Comparison of ENCODE assay signal across 17 cellular contexts in the genomic region with DNA sequence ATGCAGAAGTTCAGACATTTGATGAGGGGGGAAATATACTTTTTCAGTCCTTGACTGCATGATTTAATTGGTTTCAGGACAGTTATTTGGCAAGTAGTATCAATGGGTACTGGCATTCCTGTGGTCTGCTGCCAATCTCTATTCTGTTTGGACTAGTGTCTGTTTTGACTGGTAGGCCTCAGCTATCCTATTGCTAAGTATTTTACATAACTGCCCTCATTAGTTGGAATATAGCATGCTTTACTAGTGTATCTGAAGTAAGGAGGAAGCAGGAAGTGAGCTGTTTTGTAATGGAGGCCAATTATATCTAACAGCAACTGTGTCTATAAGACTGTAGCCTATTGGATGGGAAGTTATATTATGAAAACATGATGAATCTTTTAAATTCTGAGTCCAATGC.
DNase-seq lines count a peak whose midpoint lies in the region; ATAC-seq, FAIRE-seq and TF ChIP-seq lines count a peak whose summit lies in the region.
"Had no signal": no experiment of that assay in that cellular context is flagged by ENCODE, and none has a peak within 500 bp of the region (broad histone marks: within the 10 kb centered on the region; RNA-seq: fewer than 3 reads in every experiment).

No MANE protein-coding gene starts in this region.

- H3K36me3 ChIP-seq in A673 (ENCODE audit: insufficient read depth, low read length, poor library complexity, severe bottlenecking): no peaks in the 10 kb centered on the region
- no peaks in the 10 kb centered on the region for H3K36me3 ChIP-seq in SK-N-MC (ENCODE audit: insufficient read depth, low read length)
- H3K36me3 ChIP-seq: gastroesophageal sphincter, HAP-1 had no signal

- peak; percentile 55 for DNase-seq in A673 (ENCODE audit: low spot score)
- peak; percentile 6 for DNase-seq in HFF-Myc (ENCODE audit: extremely low read depth, low read depth)
- DNase-seq in SK-N-MC (ENCODE audit: low read depth, low spot score): no peak
- DNase-seq in fibroblast of gingiva (ENCODE audit: low read depth): peak; percentile 56
- DNase-seq in ureter (ENCODE audit: low spot score): no peak
- DNase-seq in GM12892 (ENCODE audit: insufficient read length): no peak
- DNase-seq: activated B cell treated with CpG ODN at 0.5 μM for 24 hours; effector CD8-positive, alpha-beta T cell; GDM1; naive thymus-derived CD8-positive, alpha-beta T cell; NCI-H1417 treated with DMSO at 0.1 percent for 48 hours; T-helper 1 cell had no signal

- no peaks in the 10 kb centered on the region for H3K27me3 ChIP-seq in A673 (replicated peaks; ENCODE audit: insufficient read depth, low read depth, low read length, poor library complexity)
- H3K27me3 ChIP-seq: gastroesophageal sphincter had no signal

- CTCF ChIA-PET in A673 (lab: Charles Lee): no interaction called here

- H3K4me3 ChIP-seq in A673 (ENCODE audit: low read depth, low read length, poor library complexity, severe bottlenecking): no peak overlapping the region
- H3K4me3 ChIP-seq in HFF-Myc (replicated peaks; ENCODE audit: low read depth, low read length): no peak overlapping the region
- no peak overlapping the region for H3K4me3 ChIP-seq in SK-N-MC
- H3K4me3 ChIP-seq: gastroesophageal sphincter, HAP-1, lung had no signal

- ATAC-seq in HG03159 (IDR thresholded peaks at IDR 0.05; ENCODE audit: unreplicated experiment) (no peak), GM21447 (IDR thresholded peaks at IDR 0.05; ENCODE audit: unreplicated experiment) (no peak)
- ATAC-seq: gastroesophageal sphincter; naive thymus-derived CD8-positive, alpha-beta T cell had no signal

- FAIRE-seq in GM12892 (lab: Jason Lieb, UNC): no peak

- H3K9me3 ChIP-seq in A673 (ENCODE audit: low read depth, low read length, poor library complexity, severe bottlenecking): no peaks in the 10 kb centered on the region
- H3K9me3 ChIP-seq in SK-N-MC (ENCODE audit: low read depth, low read length): no peaks in the 10 kb centered on the region
- H3K9me3 ChIP-seq: gastroesophageal sphincter, HAP-1 had no signal

- no peaks in the 10 kb centered on the region for H3K4me1 ChIP-seq in A673 (ENCODE audit: insufficient read depth, low read length, poor library complexity, severe bottlenecking)
- H3K4me1 ChIP-seq: gastroesophageal sphincter, HAP-1 had no signal

- H3K9ac ChIP-seq in SK-N-MC (ENCODE audit: insufficient read length): no peak overlapping the region

- H3K27ac ChIP-seq in A673 (ENCODE audit: low read depth, low read length, poor library complexity, severe bottlenecking) (no peak overlapping the region), SK-N-MC (peak overlapping the region; percentile 70; the same call in 1 of the 2 replicates)
- H3K27ac ChIP-seq: gastroesophageal sphincter had no signal

- no peak for TF ChIP-seq POLR2A in GM12892 (IDR thresholded peaks at IDR 0.05; ENCODE audit: low read depth, low read length)

- POLR2A ChIA-PET in A673 (lab: Charles Lee; ENCODE audit: low non-redundant PET): no interaction called here

- intact Hi-C loops in A673 (cut with micrococcal nuclease; ENCODE audit: unreplicated experiment): no loop called here

- BruUV-seq in A673 (replicated peaks; lab: Mats Ljungman, UMichigan): no TSS peak

- no peak for TF ChIP-seq CTCF in A673 (conservative IDR thresholded peaks at IDR 0.05; ENCODE audit: low read depth, low read length)
- no peak for TF ChIP-seq CTCF in HFF-Myc (IDR thresholded peaks at IDR 0.05; ENCODE audit: low read depth, low read length, missing control alignments)

Comparison
In these comparisons a context has a peak if more than half of its experiments do, and no peak if none do; other contexts are left out.
1. DNase-seq: peak in A673 (single experiment), HFF-Myc (single experiment) and fibroblast of gingiva (single experiment); none in SK-N-MC (single experiment), ureter (single experiment) and GM12892 (single experiment).